ENCODE assay signal across 8 cellular contexts in genomic region chr4:102503301-102503746, GRCh38. TPM values are rescaled to one million over a fixed set of nuclear protein-coding genes. Genes with fewer than 3 reads are reported as not detected.
DNase-seq lines count a peak whose midpoint lies in the region; ATAC-seq, FAIRE-seq and TF ChIP-seq lines count a peak whose summit lies in the region.

No MANE protein-coding gene starts in this region.

- H3K27ac ChIP-seq in K562 (ENCODE audit: extremely low read depth, low read depth, low read length) = peak overlapping the region; percentile 34; the same call in 1 of the 3 replicates

- no peak for TF ChIP-seq RAD21 in K562 (CRISPR knock-in tag; conservative IDR thresholded peaks at IDR 0.05 in 1 of 2, IDR thresholded peaks at IDR 0.05 in 1 of 2)

- H3K27me3 Mint-ChIP-seq in Calu3 (ENCODE audit: unreplicated experiment) (no peaks in the 10 kb centered on the region), nephron (ENCODE audit: low read depth) (no peaks in the 10 kb centered on the region)

- peak overlapping the region; percentile 89 for H3K4me3 Mint-ChIP-seq in Calu3 (ENCODE audit: low read depth, unreplicated experiment)
- peak overlapping the region; percentile 93 to 98 (median 93) for H3K4me3 Mint-ChIP-seq in nephron

- H3K79me2 ChIP-seq in K562 (ENCODE audit: control insufficient read depth, insufficient read depth, low read length) = peaks cover 29% of the 10 kb centered on the region

- no peak for TF ChIP-seq EP300 in K562 (IDR thresholded peaks at IDR 0.05; ENCODE audit: low read length)

- H3K9me1 ChIP-seq in K562 (ENCODE audit: control insufficient read depth, insufficient read depth, low read length) = no peaks in the 10 kb centered on the region

- H3K27ac Mint-ChIP-seq in Calu3 (ENCODE audit: unreplicated experiment) (peak overlapping the region; percentile 56), nephron (peak overlapping the region; percentile 92 to 98 (median 92))

- peak; percentile 51 for FAIRE-seq in K562 (lab: Jason Lieb, UNC)

- no peaks in the 10 kb centered on the region for H3K36me3 ChIP-seq in K562 (ENCODE audit: control insufficient read depth, insufficient read depth, low read length)

- BruUV-seq in Calu3 (replicated peaks; lab: Mats Ljungman, UMichigan) (no TSS peak), K562 (replicated peaks; lab: Mats Ljungman, UMichigan) (no TSS peak)

- peak overlapping the region; percentile 50 for H3K4me2 ChIP-seq in K562 (ENCODE audit: insufficient read depth, low read length)

- peaks cover 2% of the 10 kb centered on the region for H3K9me3 Mint-ChIP-seq in Calu3 (ENCODE audit: low read depth, unreplicated experiment)
- no peaks in the 10 kb centered on the region for H3K9me3 Mint-ChIP-seq in nephron

- peak overlapping the region in 1 of 2 experiments; percentile 86; a peak in 1 of 4 replicates for H3K9ac ChIP-seq in K562 (ENCODE audit: insufficient read depth in 1 of 2, low read depth in 2 of 2, low read length in 2 of 2)

- intact Hi-C loops in Calu3 (cut with micrococcal nuclease; ENCODE audit: unreplicated experiment) = no loop called here
- intact Hi-C loops in K562 (cut with micrococcal nuclease) = loop anchor here (5.0 kb wide), 4 partner anchors 56 to 504 kb away; partner anchors contain the start of gene UBE2D3
- intact Hi-C loops in left ventricle myocardium superior (cut with micrococcal nuclease) = loop anchor here (10.0 kb wide), 1 partner anchor 51 kb away; no protein-coding TSS in a partner anchor

- H3K9me3 ChIP-seq in K562 (replicated peaks; ENCODE audit: control insufficient read depth, insufficient read depth, low read depth, low read length) = no peaks in the 10 kb centered on the region

- WGBS in K562 (ENCODE audit: insufficient coverage, low coverage, missing lambda C conversion rate) = 3% methylated on average over 3 of the region's 3 CpGs

- POLR2A ChIA-PET in K562 (lab: Yijun Ruan, JAX) = interaction anchor here (0.8 kb wide), 2 partner anchors 19 to 27 kb away, joined by 3 read pairs; no protein-coding TSS in a partner anchor

- no peaks in the 10 kb centered on the region for H4K20me1 ChIP-seq in K562 (replicated peaks; ENCODE audit: control insufficient read depth, insufficient read depth, low read length)

- DNase-seq in Calu3 = no peak
- peak; percentile 30 for DNase-seq in LoVo (ENCODE audit: low spot score)
- DNase-seq in K562 (ENCODE audit: extremely low read depth in 1 of 4, low spot score in 3 of 4) = peak in 2 of 4 experiments; percentile 21 to 33
- DNase-seq in NCI-H1105 treated with DMSO at 0.1 percent for 48 hours (lab: John Stamatoyannopoulos, UW) = no peak
- no peak for DNase-seq in NCI-H1105 (lab: John Stamatoyannopoulos, UW)
- no peak for DNase-seq in SW 1271 (lab: John Stamatoyannopoulos, UW)
- DNase-seq in left ventricle myocardium superior = no peak

- in situ Hi-C loops in K562 (cut with MboI) = no loop called here

- H2AFZ ChIP-seq in K562 (ENCODE audit: low read depth, low read length) = peak overlapping the region; percentile 76

- peaks cover 31% of the 10 kb centered on the region for H3K36me3 Mint-ChIP-seq in Calu3 (ENCODE audit: insufficient read depth, unreplicated experiment)
- no peaks in the 10 kb centered on the region for H3K36me3 Mint-ChIP-seq in nephron (ENCODE audit: low read depth)

- H3K27me3 ChIP-seq in K562 (ENCODE audit: control insufficient read depth in 2 of 2, insufficient read depth in 2 of 2, low read length in 2 of 2) = no peaks in the 10 kb centered on the region

- ATAC-seq in K562 (no peak), left ventricle myocardium superior (no peak)

- peaks cover 13 to 18% of the 10 kb centered on the region in 2 experiments; a peak in 4 of 5 replicates for H3K4me1 ChIP-seq in K562 (replicated peaks in 1 of 2; ENCODE audit: control insufficient read depth in 2 of 2, insufficient read depth in 2 of 2, low read length in 2 of 2)

- TF ChIP-seq POLR2A in K562 (conservative IDR thresholded peaks at IDR 0.05) = no peak

- TF ChIP-seq CTCF in Calu3 (IDR thresholded peaks at IDR 0.05; ENCODE audit: unreplicated experiment) = no peak
- no peak for TF ChIP-seq CTCF in K562 (IDR thresholded peaks at IDR 0.05 in 2 of 3, conservative IDR thresholded peaks at IDR 0.05 in 1 of 3; ENCODE audit: insufficient read depth in 2 of 3, low read depth in 1 of 3, low read length in 3 of 3)
- no peak for TF ChIP-seq CTCF in nephron (IDR thresholded peaks at IDR 0.05; ENCODE audit: unreplicated experiment in 3 of 3)

- CTCF ChIA-PET in Calu3 (lab: Charles Lee) (no interaction called here), K562 (lab: Yijun Ruan, JAX; ENCODE audit: low intra/inter-chr PET ratio) (interaction anchor here (0.6 kb wide), 1 partner anchor 73 kb away, joined by 3 read pairs; no protein-coding TSS in a partner anchor)

- peaks cover 12% of the 10 kb centered on the region for H3K4me1 Mint-ChIP-seq in Calu3 (ENCODE audit: low read depth, unreplicated experiment)
- H3K4me1 Mint-ChIP-seq in nephron = peaks cover 26% of the 10 kb centered on the region

- peak overlapping the region; percentile 81; the same call in 1 of the 2 replicates for H3K4me3 ChIP-seq in K562

TF ChIP-seq in K562, 482 proteins besides CTCF, POLR2A, EP300 and RAD21:
- no peak for TF ChIP-seq CHD2 (IDR thresholded peaks at IDR 0.05; ENCODE audit: low read depth, low read length)
- 0 out of 2 replicates have a peak, but pooled peaks have one; percentile 5 for TF ChIP-seq DPF2 (IDR thresholded peaks at IDR 0.05)
- 0 out of 2 replicates have a peak, but pooled peaks have one; percentile 21 for TF ChIP-seq SPI1 (IDR thresholded peaks at IDR 0.05; ENCODE audit: borderline replicate concordance, low read depth, low read length)
- TF ChIP-seq MAZ (CRISPR knock-in tag; conservative IDR thresholded peaks at IDR 0.05 in 1 of 2, IDR thresholded peaks at IDR 0.05 in 1 of 2) = peak in 1 of 2 experiments; percentile 23; a peak in 1 of 4 replicates
- peak in 1 of 3 experiments; percentile 26 for TF ChIP-seq YY1 (IDR thresholded peaks at IDR 0.05; ENCODE audit: borderline replicate concordance in 1 of 3, control insufficient read depth in 1 of 3, extremely low read depth in 1 of 3, insufficient read depth in 3 of 3, insufficient read length in 1 of 3, insufficient replicate concordance in 2 of 3, low read depth in 1 of 3, low read length in 2 of 3)
- TF ChIP-seq FOSL1 (tag; conservative IDR thresholded peaks at IDR 0.05) = 0 out of 2 replicates have a peak, but pooled peaks have one; percentile 15
- TF ChIP-seq ZFPM2 (CRISPR knock-in tag; IDR thresholded peaks at IDR 0.05) = no peak

RNA-seq across cellular contexts. Expression of gene NFKB1, which starts 2.2 kb away (rescaled TPM):
- total RNA-seq in Calu3 (2022) (31.3 and 35.6 TPM in 2 replicates), K562 (2014; rRNA removed) (7.2 and 9.6 TPM in 2 replicates), K562 (2014; rRNA removed; fragmentation: Illumina TruSeq; extraction: Trizol) (10.3 and 10.6 TPM in 2 replicates), K562 (2015; rRNA removed; fragmentation: Illumina TruSeq; extraction: Trizol) (11.5 and 11.8 TPM in 2 replicates), K562 (2021) (13.8 and 14.5 TPM in 2 replicates), left ventricle myocardium superior (19.0 TPM)
- 8.8 and 9.8 TPM in 2 replicates for total RNA-seq in K562 (2011; cell fraction: chromatin; rRNA removed; ENCODE audit: low replicate concordance)
- 3.9 and 4.5 TPM in 2 replicates for total RNA-seq in K562 (2011; cell fraction: nucleolus; rRNA removed)
- total RNA-seq in K562 (2011; cell fraction: nucleoplasm; rRNA removed) = 9.4 and 11.4 TPM in 2 replicates
- polyA plus RNA-seq in K562 (2011; rRNA removed) (5.8 and 10.5 TPM in 2 replicates), K562 (2014; fragmentation: Illumina TruSeq; extraction: Trizol) (10.9 and 11.9 TPM in 2 replicates), K562 (2014; fragmentation: Nextera tagmentation; extraction: Ambion mirVana) (1 to 10 TPM; 2.4 to 3.2 TPM), K562 (2014; rRNA removed) (8.2 and 8.5 TPM in 2 replicates)
- 5.4 and 7.1 TPM in 2 replicates for polyA plus RNA-seq in K562 (2011; cell fraction: cytosol; rRNA removed)
- polyA plus RNA-seq in K562 (2011; cell fraction: nucleus; rRNA removed) = 3.8 and 6.4 TPM in 2 replicates
- polyA plus RNA-seq in K562 (2012) = 9.7 and 13.3 TPM in 2 replicates
- 13.8 and 15.1 TPM in 2 replicates for polyA minus RNA-seq in K562 (2011; rRNA and poly(A)+ RNA removed)
- 5.5 and 7.8 TPM in 2 replicates for polyA minus RNA-seq in K562 (2011; cell fraction: cytosol; rRNA and poly(A)+ RNA removed)
- 4.8 and 6.1 TPM in 2 replicates for polyA minus RNA-seq in K562 (2011; cell fraction: nucleus; rRNA and poly(A)+ RNA removed)
